Comparison of ENCODE assay signal across 13 cellular contexts in the genomic region with DNA sequence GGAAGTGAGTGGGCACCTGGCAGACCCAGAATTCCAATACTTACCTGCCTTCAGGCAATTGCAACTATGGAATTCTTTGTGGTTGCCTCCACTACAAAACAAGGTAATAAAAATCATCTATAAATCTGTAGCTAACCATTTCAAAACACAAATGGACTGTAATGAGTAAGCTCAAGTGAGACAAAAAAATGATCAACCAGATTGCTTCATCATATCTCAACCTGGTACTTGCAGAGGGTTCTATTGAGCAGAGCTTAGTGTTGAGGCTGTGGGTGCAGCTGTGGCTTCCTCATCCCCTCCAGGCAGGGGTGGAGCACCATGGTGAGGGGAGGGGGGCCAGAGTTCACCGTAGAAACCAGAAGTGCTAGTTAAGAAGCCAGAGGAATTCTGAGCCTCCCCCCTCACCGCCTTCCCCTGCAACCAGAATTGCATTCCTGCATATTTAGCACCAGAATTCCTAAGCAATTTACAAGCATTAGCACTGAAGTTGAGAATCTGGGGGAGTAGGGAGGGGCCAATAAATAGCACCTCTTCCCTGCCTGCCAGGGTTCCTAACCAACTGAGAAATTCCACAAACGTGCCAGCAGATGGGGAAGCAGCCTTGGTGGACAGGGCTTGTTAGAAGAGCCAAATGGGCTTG. TPM values are rescaled to one million over a fixed set of nuclear protein-coding genes. Genes with fewer than 3 reads are reported as not detected.
DNase-seq lines count a peak whose midpoint lies in the region; ATAC-seq and TF ChIP-seq lines count a peak whose summit lies in the region.
"Had no signal": no experiment of that assay in that cellular context is flagged by ENCODE, and none has a peak within 500 bp of the region (broad histone marks: within the 10 kb centered on the region; RNA-seq: fewer than 3 reads in every experiment).

No MANE protein-coding gene starts in this region.

- no peaks in the 10 kb centered on the region for H3K4me1 ChIP-seq in smooth muscle cell (ENCODE audit: low read depth)

- H3F3A ChIP-seq in smooth muscle cell (ENCODE audit: low read depth), result no peaks in the 10 kb centered on the region

- no peak overlapping the region for H2AFZ ChIP-seq in smooth muscle cell (ENCODE audit: low read depth)

- H3K27me3 ChIP-seq in smooth muscle cell (ENCODE audit: low read depth), result no peaks in the 10 kb centered on the region

- no peak overlapping the region for H3K9ac ChIP-seq in smooth muscle cell (ENCODE audit: low read depth)

- H3K27ac ChIP-seq in VCaP (peak overlapping the region; percentile 26; the same call in 1 of the 2 replicates), smooth muscle cell (ENCODE audit: low read depth) (no peak overlapping the region)
- H3K27ac ChIP-seq: thoracic aorta had no signal

- H3K79me2 ChIP-seq in smooth muscle cell (ENCODE audit: low read depth), result no peaks in the 10 kb centered on the region

- peak overlapping the region in 2 of 6 donors; percentile 7 to 39 for H3K27ac Mint-ChIP-seq in immature natural killer cell
- H3K27ac Mint-ChIP-seq: activated CD8-positive, alpha-beta T cell treated with anti-CD3 and anti-CD28 coated beads for 36 hours had no signal

- no peaks in the 10 kb centered on the region for H3K36me3 Mint-ChIP-seq in immature natural killer cell

- H3K4me3 ChIP-seq in AG09309 (ENCODE audit: control insufficient read depth, low read depth, low read length), result no peak overlapping the region
- H3K4me3 ChIP-seq in smooth muscle cell, result no peak overlapping the region
- H3K4me3 ChIP-seq: thoracic aorta had no signal

- no peak for TF ChIP-seq CTCF in AG09309 (IDR thresholded peaks at IDR 0.05; ENCODE audit: control insufficient read depth, insufficient read depth, low read depth, low read length, missing control alignments)
- TF ChIP-seq CTCF in VCaP (conservative IDR thresholded peaks at IDR 0.05), result 0 out of 2 replicates have a peak, but pooled peaks have one; percentile 5
- no peak for TF ChIP-seq CTCF in smooth muscle cell (IDR thresholded peaks at IDR 0.05; ENCODE audit: borderline replicate concordance, insufficient read depth, poor library complexity, severe bottlenecking)

- H4K20me1 ChIP-seq in smooth muscle cell (ENCODE audit: low read depth), result no peaks in the 10 kb centered on the region

- DNase-seq in AG09309 (ENCODE audit: low read depth), result peak; percentile 84
- DNase-seq in HK-2 (ENCODE audit: unreplicated experiment), result peak; percentile 42
- peak; percentile 28 to 41 (median 38) for DNase-seq in immature natural killer cell
- DNase-seq in NCI-H526 treated with DMSO at 0.1 percent for 48 hours (lab: John Stamatoyannopoulos, UW), result no peak
- no peak for DNase-seq in SHP77 (lab: John Stamatoyannopoulos, UW)
- DNase-seq in smooth muscle cell (lab: John Stamatoyannopoulos, UW; ENCODE audit: unreplicated experiment), result no peak
- DNase-seq in left colon, result no peak
- DNase-seq: activated CD8-positive, alpha-beta T cell treated with anti-CD3 and anti-CD28 coated beads for 36 hours; DMS153; NCI-H1930 had no signal

- H3K4me2 ChIP-seq in smooth muscle cell, result no peak overlapping the region

- no peaks in the 10 kb centered on the region for H3K9me3 ChIP-seq in smooth muscle cell (replicated peaks; ENCODE audit: low read depth)
- H3K9me3 ChIP-seq: thoracic aorta had no signal

- 23% methylated on average over 3 of the region's 3 CpGs for WGBS in smooth muscle cell (ENCODE audit: low lambda C conversion rate)

- no peaks in the 10 kb centered on the region for H3K9me3 Mint-ChIP-seq in immature natural killer cell
- H3K9me3 Mint-ChIP-seq: activated CD8-positive, alpha-beta T cell treated with anti-CD3 and anti-CD28 coated beads for 36 hours had no signal

- ATAC-seq in left colon, result no peak
- ATAC-seq: activated CD8-positive, alpha-beta T cell treated with anti-CD3 and anti-CD28 coated beads for 36 hours had no signal

- H3K36me3 ChIP-seq in smooth muscle cell (ENCODE audit: low read depth), result no peaks in the 10 kb centered on the region
- H3K36me3 ChIP-seq: thoracic aorta had no signal

- H3K4me3 Mint-ChIP-seq in immature natural killer cell, result peak overlapping the region in 2 of 5 donors; percentile 35 to 60
- H3K4me3 Mint-ChIP-seq: activated CD8-positive, alpha-beta T cell treated with anti-CD3 and anti-CD28 coated beads for 36 hours had no signal

- H3K4me1 Mint-ChIP-seq in immature natural killer cell, result peaks cover 30 to 41% of the 10 kb centered on the region in 2 donors

- H3K27me3 Mint-ChIP-seq in immature natural killer cell (ENCODE audit: low read depth in 3 of 3), result peaks cover 3 to 14% (median 4%) of the 10 kb centered on the region in 3 donors
- H3K27me3 Mint-ChIP-seq: activated CD8-positive, alpha-beta T cell treated with anti-CD3 and anti-CD28 coated beads for 36 hours had no signal

- intact Hi-C loops in left colon (cut with DNase I, micrococcal nuclease), result no loop called here

RNA-seq across cellular contexts. Expression of a gene that starts 11.5 kb away (rescaled TPM):
- not detected for polyA plus RNA-seq in immature natural killer cell
- total RNA-seq in smooth muscle cell, result not detected in 2 replicates
- not detected in 2 replicates for polyA plus RNA-seq in smooth muscle cell
- total RNA-seq in left colon, result not detected
- total RNA-seq: activated CD8-positive, alpha-beta T cell treated with anti-CD3 and anti-CD28 coated beads for 36 hours; pulmonary artery endothelial cell; thoracic aorta had no signal

RNA-seq across cellular contexts. Expression of a gene that starts 22.7 kb away (rescaled TPM):
- polyA plus RNA-seq in immature natural killer cell (not detected), smooth muscle cell (not detected in 2 replicates)
- total RNA-seq in smooth muscle cell (not detected in 2 replicates), left colon (not detected)
- total RNA-seq: activated CD8-positive, alpha-beta T cell treated with anti-CD3 and anti-CD28 coated beads for 36 hours; pulmonary artery endothelial cell; thoracic aorta had no signal

RNA-seq across cellular contexts. Expression of a gene that starts 49.0 kb away (rescaled TPM):
- 10 to 100 TPM; 41.4 to 69.4 (median 45.9) TPM for polyA plus RNA-seq in immature natural killer cell
- 8.3 and 12.5 TPM in 2 replicates for total RNA-seq in smooth muscle cell
- 25.4 and 32.0 TPM in 2 replicates for polyA plus RNA-seq in smooth muscle cell
- 10 to 100 TPM; 26.5 to 29.1 TPM for total RNA-seq in left colon

RNA-seq across cellular contexts. Expression of a gene that starts 49.8 kb away (rescaled TPM):
- polyA plus RNA-seq in immature natural killer cell, result 10 to 100 TPM; 10.5 to 24.9 (median 12.1) TPM
- 32.9 and 37.9 TPM in 2 replicates for total RNA-seq in smooth muscle cell
- 12.9 and 13.5 TPM in 2 replicates for polyA plus RNA-seq in smooth muscle cell
- 10 to 100 TPM; 30.5 to 34.2 TPM for total RNA-seq in left colon

RNA-seq across cellular contexts. Expression of a gene that starts 57.0 kb away (rescaled TPM):
- polyA plus RNA-seq in immature natural killer cell (not detected), smooth muscle cell (not detected in 2 replicates)
- total RNA-seq in smooth muscle cell (not detected in 2 replicates), left colon (not detected)
- total RNA-seq: activated CD8-positive, alpha-beta T cell treated with anti-CD3 and anti-CD28 coated beads for 36 hours; pulmonary artery endothelial cell; thoracic aorta had no signal

Comparison
In these comparisons a context has a peak if more than half of its experiments do, and no peak if none do; other contexts are left out.
1. DNase-seq: peak in AG09309 (single experiment), HK-2 (single experiment) and immature natural killer cell (3 of 3); none in NCI-H526 treated with DMSO at 0.1 percent for 48 hours (single experiment), SHP77 (0 of 2), smooth muscle cell (single experiment) and left colon (0 of 2).